In the genomic region with DNA sequence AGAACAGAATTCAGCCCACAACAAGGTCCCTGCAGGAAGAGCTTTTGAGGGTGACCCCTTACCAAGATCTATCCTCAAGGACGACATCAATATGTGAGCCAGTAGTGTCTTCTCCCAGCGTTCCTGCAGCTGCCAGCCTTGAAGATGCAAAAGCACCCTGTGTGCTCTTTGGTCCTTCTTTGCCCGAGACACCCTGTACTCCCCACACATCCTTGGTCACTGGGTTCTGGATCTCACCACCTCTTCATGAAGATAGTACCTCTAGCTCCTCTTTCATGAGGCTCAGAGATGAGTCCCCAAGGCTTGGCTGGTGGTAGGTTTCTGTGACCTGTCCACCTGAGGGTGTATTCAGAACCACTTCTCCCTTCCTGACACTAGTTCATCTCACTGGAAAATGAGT, we compare ENCODE assay signal across 8 cellular contexts.
"Had no signal": no experiment of that assay in that cellular context is flagged by ENCODE, and none has a peak within 500 bp of the region (broad histone marks: within the 10 kb centered on the region; RNA-seq: fewer than 3 reads in every experiment).

No MANE protein-coding gene starts in this region.

- DNase-seq: GDM1, GF-D8 had no signal

- ATAC-seq: GM12878 had no signal

- FAIRE-seq: G401.6, GM12878, GM12891, GM12892, GM18507, GM19239 had no signal

- H3K4me3 ChIP-seq: GM12878 had no signal
